Comparison of ENCODE assay signal across 8 cellular contexts in the genomic region with DNA sequence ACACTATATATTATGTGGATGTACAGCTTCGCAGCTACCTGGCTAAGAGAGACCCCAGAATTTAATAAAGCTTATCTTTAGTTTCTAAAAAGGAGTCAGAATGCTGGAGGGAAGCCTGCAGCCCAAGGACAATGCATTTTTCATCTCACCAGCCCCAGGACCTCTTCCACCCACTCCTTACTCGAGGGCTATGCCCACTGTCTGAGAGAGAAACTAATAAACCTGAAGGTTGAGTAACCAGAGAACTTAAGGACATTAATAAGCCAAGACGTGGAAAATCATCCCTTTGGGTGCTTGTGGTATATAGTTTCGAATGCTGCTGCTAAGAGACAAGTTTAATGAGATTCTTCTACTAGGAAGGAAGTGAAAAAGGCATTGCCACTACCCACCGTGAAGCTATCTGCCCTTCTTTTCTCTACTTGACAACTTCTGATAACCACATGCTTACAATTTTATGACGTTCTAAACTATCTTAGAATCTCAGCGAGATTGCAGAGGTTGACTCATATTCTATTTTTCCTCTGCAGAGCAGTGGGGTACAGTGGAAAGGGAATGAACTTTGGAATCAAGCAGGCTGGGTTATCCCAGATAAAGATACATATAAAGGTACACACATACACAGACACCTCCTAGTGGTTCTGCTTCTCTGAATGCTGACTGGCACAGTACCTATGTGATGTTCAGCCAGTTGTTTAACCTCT. TPM values are rescaled to one million over a fixed set of nuclear protein-coding genes. Genes with fewer than 3 reads are reported as not detected.
DNase-seq lines count a peak whose midpoint lies in the region; ATAC-seq and TF ChIP-seq lines count a peak whose summit lies in the region.

No MANE protein-coding gene starts in this region.

- peaks cover 52% of the 10 kb centered on the region for H4K20me1 ChIP-seq in smooth muscle cell (ENCODE audit: low read depth)

- peaks cover 45% of the 10 kb centered on the region for H3K4me1 Mint-ChIP-seq in activated CD4-positive, alpha-beta T cell treated with anti-CD3 and anti-CD28 coated beads, Interleukin-2, amount 10 ng/mL, durations not matched to agents 24 days and 14 days
- H3K4me1 Mint-ChIP-seq in activated naive CD8-positive, alpha-beta T cell treated with anti-CD3 and anti-CD28 coated beads, Interleukin-2, amount 10 ng/mL, durations not matched to agents 7 days and 5 days: peaks cover 47% of the 10 kb centered on the region

- H3K27ac Mint-ChIP-seq in activated CD4-positive, alpha-beta T cell treated with anti-CD3 and anti-CD28 coated beads, Interleukin-2, amount 10 ng/mL, durations not matched to agents 24 days and 14 days: peak overlapping the region; percentile 72
- peak overlapping the region; percentile 82 for H3K27ac Mint-ChIP-seq in activated naive CD8-positive, alpha-beta T cell treated with anti-CD3 and anti-CD28 coated beads, Interleukin-2, amount 10 ng/mL, durations not matched to agents 7 days and 5 days

- H2AFZ ChIP-seq in smooth muscle cell (ENCODE audit: low read depth): no peak overlapping the region

- 28% methylated on average over 7 of the region's 7 CpGs for WGBS in smooth muscle cell (ENCODE audit: low lambda C conversion rate)

- H3K4me2 ChIP-seq in smooth muscle cell: peak overlapping the region; percentile 37

- no peak overlapping the region for H3K4me3 ChIP-seq in smooth muscle cell

- ATAC-seq in HG03342 (IDR thresholded peaks at IDR 0.05; ENCODE audit: unreplicated experiment): peak; percentile 17
- ATAC-seq in activated naive CD8-positive, alpha-beta T cell treated with anti-CD3 and anti-CD28 coated beads, Interleukin-2, amount 10 ng/mL, durations not matched to agents 7 days and 5 days (ENCODE audit: low read depth): no peak

- H3K9me3 Mint-ChIP-seq in activated CD4-positive, alpha-beta T cell treated with anti-CD3 and anti-CD28 coated beads, Interleukin-2, amount 10 ng/mL, durations not matched to agents 24 days and 14 days: no peaks in the 10 kb centered on the region
- H3K9me3 Mint-ChIP-seq in activated naive CD8-positive, alpha-beta T cell treated with anti-CD3 and anti-CD28 coated beads, Interleukin-2, amount 10 ng/mL, durations not matched to agents 7 days and 5 days: no peaks in the 10 kb centered on the region

- peaks cover 3% of the 10 kb centered on the region for H3K4me1 ChIP-seq in smooth muscle cell (ENCODE audit: low read depth)

- no peak overlapping the region for H3K27ac ChIP-seq in smooth muscle cell (ENCODE audit: low read depth)

- DNase-seq in activated CD4-positive, alpha-beta T cell treated with anti-CD3 and anti-CD28 coated beads, Interleukin-2, amount 10 ng/mL, durations not matched to agents 24 days and 14 days: peak; percentile 66
- no peak for DNase-seq in activated CD4-positive, alpha-beta T cell treated with anti-CD3 and anti-CD28 coated beads for 48 hours
- no peak for DNase-seq in activated naive CD8-positive, alpha-beta T cell treated with anti-CD3 and anti-CD28 coated beads, Interleukin-2, amount 10 ng/mL, durations not matched to agents 7 days and 5 days
- DNase-seq in smooth muscle cell (lab: John Stamatoyannopoulos, UW; ENCODE audit: unreplicated experiment) (no peak), head of caudate nucleus (no peak), middle frontal gyrus (ENCODE audit: extremely low spot score, low spot score) (no peak)
- no peak for DNase-seq in effector CD8-positive, alpha-beta T cell (lab: John Stamatoyannopoulos, UW)

- H3K79me2 ChIP-seq in smooth muscle cell (ENCODE audit: low read depth): peaks cover 62% of the 10 kb centered on the region

- H3K4me3 Mint-ChIP-seq in activated CD4-positive, alpha-beta T cell treated with anti-CD3 and anti-CD28 coated beads, Interleukin-2, amount 10 ng/mL, durations not matched to agents 24 days and 14 days: peak overlapping the region; percentile 76
- peak overlapping the region; percentile 70 for H3K4me3 Mint-ChIP-seq in activated naive CD8-positive, alpha-beta T cell treated with anti-CD3 and anti-CD28 coated beads, Interleukin-2, amount 10 ng/mL, durations not matched to agents 7 days and 5 days

- peaks cover 30% of the 10 kb centered on the region for H3K36me3 Mint-ChIP-seq in activated CD4-positive, alpha-beta T cell treated with anti-CD3 and anti-CD28 coated beads, Interleukin-2, amount 10 ng/mL, durations not matched to agents 24 days and 14 days (ENCODE audit: low read depth)
- H3K36me3 Mint-ChIP-seq in activated naive CD8-positive, alpha-beta T cell treated with anti-CD3 and anti-CD28 coated beads, Interleukin-2, amount 10 ng/mL, durations not matched to agents 7 days and 5 days: peaks cover 23% of the 10 kb centered on the region

- H3K9me3 ChIP-seq in smooth muscle cell (replicated peaks; ENCODE audit: low read depth): no peaks in the 10 kb centered on the region

- H3K27me3 Mint-ChIP-seq in activated CD4-positive, alpha-beta T cell treated with anti-CD3 and anti-CD28 coated beads, Interleukin-2, amount 10 ng/mL, durations not matched to agents 24 days and 14 days: no peaks in the 10 kb centered on the region
- H3K27me3 Mint-ChIP-seq in activated naive CD8-positive, alpha-beta T cell treated with anti-CD3 and anti-CD28 coated beads, Interleukin-2, amount 10 ng/mL, durations not matched to agents 7 days and 5 days: no peaks in the 10 kb centered on the region

- intact Hi-C loops in activated CD4-positive, alpha-beta T cell treated with anti-CD3 and anti-CD28 coated beads, Interleukin-2, amount 10 ng/mL, durations not matched to agents 24 days and 14 days (cut with micrococcal nuclease): loop anchor here (2.0 to 10.0 kb wide), 4 partner anchors 16 to 982 kb away; a partner anchor contains a TSS
- intact Hi-C loops in head of caudate nucleus (cut with DNase I): loop anchor here (10.0 kb wide), 1 partner anchor 982 kb away; a partner anchor contains a TSS

- no peaks in the 10 kb centered on the region for H3K27me3 ChIP-seq in smooth muscle cell (ENCODE audit: low read depth)

- H3K36me3 ChIP-seq in smooth muscle cell (ENCODE audit: low read depth): no peaks in the 10 kb centered on the region

- H3F3A ChIP-seq in smooth muscle cell (ENCODE audit: low read depth): no peaks in the 10 kb centered on the region

- no peak for TF ChIP-seq CTCF in smooth muscle cell (IDR thresholded peaks at IDR 0.05; ENCODE audit: borderline replicate concordance, insufficient read depth, poor library complexity, severe bottlenecking)

- no peak overlapping the region for H3K9ac ChIP-seq in smooth muscle cell (ENCODE audit: low read depth)

- POLR2A ChIA-PET in activated naive CD8-positive, alpha-beta T cell treated with anti-CD3 and anti-CD28 coated beads, Interleukin-2, amount 10 ng/mL, durations not matched to agents 7 days and 5 days (lab: Charles Lee): interaction anchor here (1.0 kb wide), 1 partner anchor 10 kb away, joined by 3 read pairs; no protein-coding TSS in a partner anchor

RNA-seq across cellular contexts. Expression of a gene that starts 3.3 kb away (rescaled TPM):
- 15.7 and 19.1 TPM in 2 replicates for total RNA-seq in activated CD4-positive, alpha-beta T cell treated with anti-CD3 and anti-CD28 coated beads, Interleukin-2, amount 10 ng/mL, durations not matched to agents 24 days and 14 days
- 10 to 100 TPM; 36.8 to 39.4 TPM for total RNA-seq in activated naive CD8-positive, alpha-beta T cell treated with anti-CD3 and anti-CD28 coated beads, Interleukin-2, amount 10 ng/mL, durations not matched to agents 7 days and 5 days
- total RNA-seq in smooth muscle cell: 36.3 and 44.5 TPM in 2 replicates
- 3.5 and 5.1 TPM in 2 replicates for polyA plus RNA-seq in smooth muscle cell
